Comparison of ENCODE assay signal across 1 cellular context in genomic region chr11:61744609-61745156, GRCh38.
TF ChIP-seq lines count a peak whose summit lies in the region.

No MANE protein-coding gene starts in this region.

TF ChIP-seq in K562, 482 proteins besides CTCF, POLR2A, EP300 and RAD21:
- TF ChIP-seq GTF2B (IDR thresholded peaks at IDR 0.05; ENCODE audit: extremely low read depth, insufficient read length), result no peak
- no peak for TF ChIP-seq CCAR2 (IDR thresholded peaks at IDR 0.05; ENCODE audit: low read depth, low read length)
- TF ChIP-seq PCBP1 (IDR thresholded peaks at IDR 0.05; ENCODE audit: low read depth, low read length, poor library complexity, severe bottlenecking), result peak; percentile 15
TF ChIP-seq in K562: peak in this region for 1.
